Comparison of ENCODE assay signal across 8 cellular contexts in genomic region chr19:11767633-11768133, GRCh38. TPM values are rescaled to one million over a fixed set of nuclear protein-coding genes. Genes with fewer than 3 reads are reported as not detected.
DNase-seq lines count a peak whose midpoint lies in the region; ATAC-seq and TF ChIP-seq lines count a peak whose summit lies in the region.

No MANE protein-coding gene starts in this region.

- no peaks in the 10 kb centered on the region for H3K27me3 Mint-ChIP-seq in T-helper 17 cell
- H3K27me3 Mint-ChIP-seq in chondrocyte (ENCODE audit: low read depth) = peaks cover 3% of the 10 kb centered on the region

- peaks cover 11% of the 10 kb centered on the region for H3K4me1 Mint-ChIP-seq in T-helper 17 cell
- peaks cover 17% of the 10 kb centered on the region for H3K4me1 Mint-ChIP-seq in chondrocyte (ENCODE audit: low read depth)

- DNase-seq in NCI-H146 (lab: John Stamatoyannopoulos, UW) = peak; percentile 53
- DNase-seq in NCI-H146 treated with DMSO at 0.1 percent for 48 hours (lab: John Stamatoyannopoulos, UW; ENCODE audit: unreplicated experiment) = no peak
- DNase-seq in T-helper 17 cell = no peak
- DNase-seq in chondrocyte (ENCODE audit: low spot score) = no peak
- peak; percentile 87 for DNase-seq in left lobe of liver (ENCODE audit: low spot score)
- DNase-seq in stimulated activated CD4-positive, alpha-beta T cell treated with anti-CD3 and anti-CD28 coated beads, Interleukin-4, amount 100 ng/mL, for 4 hours = peak; percentile 2 to 14

- peak overlapping the region; percentile 70 for H3K27ac Mint-ChIP-seq in T-helper 17 cell
- H3K27ac Mint-ChIP-seq in chondrocyte (ENCODE audit: unreplicated experiment) = peak overlapping the region; percentile 100

- H3K9me3 Mint-ChIP-seq in chondrocyte (ENCODE audit: low read depth) = peaks cover 37% of the 10 kb centered on the region

- ATAC-seq in HG03097 (IDR thresholded peaks at IDR 0.05; ENCODE audit: low FRiP score, unreplicated experiment) (peak; percentile 26), T-helper 17 cell (no peak), left lobe of liver (peak; percentile 74), HG03045 (IDR thresholded peaks at IDR 0.05; ENCODE audit: unreplicated experiment) (no peak)

- TF ChIP-seq CTCF in chondrocyte (IDR thresholded peaks at IDR 0.05) = no peak

- peaks cover 5% of the 10 kb centered on the region for H3K36me3 Mint-ChIP-seq in T-helper 17 cell (ENCODE audit: low read depth)
- H3K36me3 Mint-ChIP-seq in chondrocyte (ENCODE audit: low read depth) = peaks cover 16% of the 10 kb centered on the region

- H3K4me3 Mint-ChIP-seq in T-helper 17 cell = peak overlapping the region; percentile 95
- H3K4me3 Mint-ChIP-seq in chondrocyte (ENCODE audit: unreplicated experiment) = peak overlapping the region; percentile 99

- peaks cover 4% of the 10 kb centered on the region for H3K9me3 ChIP-seq in T-helper 17 cell (ENCODE audit: control insufficient read depth, low read length, poor library complexity, severe bottlenecking)

RNA-seq across cellular contexts. Expression of gene ZNF441, which starts 0.9 kb away (rescaled TPM):
- total RNA-seq in T-helper 17 cell (1 to 10 TPM; 3.3 to 4.6 TPM), chondrocyte (4.9 to 5.8 TPM (median 5.6 TPM) in 3 replicates), left lobe of liver (3.0 TPM)

RNA-seq across cellular contexts. Expression of gene ZNF823, which starts 28.9 kb away (rescaled TPM):
- 1 to 10 TPM; 1.7 to 2.4 TPM for total RNA-seq in T-helper 17 cell
- total RNA-seq in chondrocyte = 3.7 to 5.5 TPM (median 3.8 TPM) in 3 replicates
- total RNA-seq in left lobe of liver = 3.7 TPM

RNA-seq across cellular contexts. Expression of gene ZNF491, which starts 30.6 kb away (rescaled TPM):
- total RNA-seq in T-helper 17 cell (under 1 TPM; 0.26 to 0.60 TPM), chondrocyte (3.6 to 7.1 TPM (median 4.2 TPM) in 3 replicates), left lobe of liver (1.3 TPM)

RNA-seq across cellular contexts. Expression of gene ZNF440, which starts 46.4 kb away (rescaled TPM):
- total RNA-seq in T-helper 17 cell = 1 to 10 TPM; 7.9 to 9.5 TPM
- total RNA-seq in chondrocyte = 8.2 to 11.6 TPM (median 8.4 TPM) in 3 replicates
- total RNA-seq in left lobe of liver = 4.7 TPM

Comparison
In these comparisons a context has a peak if more than half of its experiments do, and no peak if none do; other contexts are left out.
1. DNase-seq: peak in NCI-H146 (single experiment), left lobe of liver (single experiment) and stimulated activated CD4-positive, alpha-beta T cell treated with anti-CD3 and anti-CD28 coated beads, Interleukin-4, amount 100 ng/mL, for 4 hours (2 of 2); none in NCI-H146 treated with DMSO at 0.1 percent for 48 hours (single experiment), T-helper 17 cell (0 of 3) and chondrocyte (single experiment).
2. ATAC-seq: peak in HG03097 (single experiment) and left lobe of liver (single experiment); none in T-helper 17 cell (single experiment) and HG03045 (single experiment).